1 cellular context compared by ENCODE assay signal in genomic region chr17:35141681-35142466, GRCh38.
TF ChIP-seq lines count a peak whose summit lies in the region.

TSS of gene NLE1 (minus strand) at chr17:35142303. CDS start at chr17:35142275, 28 bp downstream.

TF ChIP-seq in HepG2, 621 proteins besides CTCF, POLR2A, EP300 and RAD21 (continued from another document and continues in another):
- TF ChIP-seq ZNF503 (CRISPR knock-in tag; IDR thresholded peaks at IDR 0.05): peak; percentile 43; the same call in 1 of the 2 replicates
- peak; percentile 75; the same call in 1 of the 2 replicates for TF ChIP-seq BORCS8-MEF2B (CRISPR knock-in tag; IDR thresholded peaks at IDR 0.05)
- TF ChIP-seq CENPX (CRISPR knock-in tag; IDR thresholded peaks at IDR 0.05): no peak
- TF ChIP-seq NPAS2 (CRISPR knock-in tag; IDR thresholded peaks at IDR 0.05; ENCODE audit: borderline replicate concordance): no peak
- TF ChIP-seq ZNF660 (CRISPR knock-in tag; IDR thresholded peaks at IDR 0.05; ENCODE audit: borderline replicate concordance, low read depth): no peak
- TF ChIP-seq ZNF770 (CRISPR knock-in tag; IDR thresholded peaks at IDR 0.05): peak; percentile 69; the same call in 1 of the 2 replicates
- TF ChIP-seq HIVEP1 (CRISPR knock-in tag; IDR thresholded peaks at IDR 0.05): peak; percentile 70; the same call in 1 of the 2 replicates
- no peak for TF ChIP-seq JUNB (CRISPR knock-in tag; IDR thresholded peaks at IDR 0.05; ENCODE audit: borderline replicate concordance)
- peak; percentile 40 for TF ChIP-seq U2AF1 (optimal IDR thresholded peaks at IDR 0.05; ENCODE audit: low read depth, low read length)
- TF ChIP-seq ZNF326 (CRISPR knock-in tag; IDR thresholded peaks at IDR 0.05; ENCODE audit: borderline replicate concordance): 0 out of 2 replicates have a peak, but pooled peaks have one; percentile 36
- no peak for TF ChIP-seq THYN1 (CRISPR knock-in tag; IDR thresholded peaks at IDR 0.05; ENCODE audit: borderline replicate concordance, low read depth)
- peak; percentile 85; the same call in 1 of the 2 replicates for TF ChIP-seq ZNF572 (CRISPR knock-in tag; IDR thresholded peaks at IDR 0.05)
- TF ChIP-seq ZNF10 (CRISPR knock-in tag; IDR thresholded peaks at IDR 0.05; ENCODE audit: borderline replicate concordance, low read depth): no peak
- TF ChIP-seq ZBTB44 (CRISPR knock-in tag; IDR thresholded peaks at IDR 0.05): 0 out of 2 replicates have a peak, but pooled peaks have one; percentile 70
- TF ChIP-seq GATAD2A (CRISPR knock-in tag; IDR thresholded peaks at IDR 0.05): peak; percentile 72
- TF ChIP-seq TEF (CRISPR knock-in tag; IDR thresholded peaks at IDR 0.05): no peak
- 0 out of 2 replicates have a peak, but pooled peaks have one; percentile 35 for TF ChIP-seq ZNF740 (CRISPR knock-in tag; IDR thresholded peaks at IDR 0.05)
- TF ChIP-seq XBP1 (CRISPR knock-in tag; IDR thresholded peaks at IDR 0.05): no peak
- TF ChIP-seq ZBTB2 (CRISPR knock-in tag; IDR thresholded peaks at IDR 0.05; ENCODE audit: low read depth): peak; percentile 70; the same call in 1 of the 2 replicates
- TF ChIP-seq ZNF24 (IDR thresholded peaks at IDR 0.05): no peak
- TF ChIP-seq FOXP1 (IDR thresholded peaks at IDR 0.05): no peak
- peak; percentile 28; the same call in 1 of the 2 replicates for TF ChIP-seq FOXP1 (CRISPR knock-in tag; IDR thresholded peaks at IDR 0.05)
- peak; percentile 70; the same call in 1 of the 2 replicates for TF ChIP-seq ZNF343 (CRISPR knock-in tag; IDR thresholded peaks at IDR 0.05)
- TF ChIP-seq SOX5 (CRISPR knock-in tag; IDR thresholded peaks at IDR 0.05; ENCODE audit: borderline replicate concordance): peak; percentile 43; the same call in 1 of the 2 replicates
- peak; percentile 98 for TF ChIP-seq HMGXB4 (CRISPR knock-in tag; IDR thresholded peaks at IDR 0.05; ENCODE audit: borderline replicate concordance in 1 of 2, low read depth in 1 of 2)
- TF ChIP-seq MTA1 (CRISPR knock-in tag; IDR thresholded peaks at IDR 0.05; ENCODE audit: borderline replicate concordance): peak; percentile 91
- TF ChIP-seq MAFG (CRISPR knock-in tag; IDR thresholded peaks at IDR 0.05): no peak
- no peak for TF ChIP-seq PRDM4 (CRISPR knock-in tag; IDR thresholded peaks at IDR 0.05; ENCODE audit: borderline replicate concordance)
- 0 out of 2 replicates have a peak, but pooled peaks have one; percentile 33 for TF ChIP-seq MLX (CRISPR knock-in tag; IDR thresholded peaks at IDR 0.05)
- peak; percentile 87 for TF ChIP-seq PHF5A (CRISPR knock-in tag; IDR thresholded peaks at IDR 0.05; ENCODE audit: low read depth, unreplicated experiment)
- TF ChIP-seq ZNF430 (CRISPR knock-in tag; IDR thresholded peaks at IDR 0.05): peak; percentile 79; the same call in 1 of the 2 replicates
- TF ChIP-seq JARID2 (CRISPR knock-in tag; IDR thresholded peaks at IDR 0.05; ENCODE audit: insufficient replicate concordance): peak; percentile 71
- no peak for TF ChIP-seq ZSCAN29 (CRISPR knock-in tag; conservative IDR thresholded peaks at IDR 0.05)
- no peak for TF ChIP-seq ZBTB34 (CRISPR knock-in tag; IDR thresholded peaks at IDR 0.05)
- TF ChIP-seq ISL2 (CRISPR knock-in tag; IDR thresholded peaks at IDR 0.05): peak; percentile 23; the same call in 1 of the 2 replicates
- TF ChIP-seq CEBPG (CRISPR knock-in tag; IDR thresholded peaks at IDR 0.05): 0 out of 2 replicates have a peak, but pooled peaks have one; percentile 23
- no peak for TF ChIP-seq CENPBD1 (CRISPR knock-in tag; IDR thresholded peaks at IDR 0.05; ENCODE audit: borderline replicate concordance, low read depth)
- 0 out of 2 replicates have a peak, but pooled peaks have one; percentile 51 for TF ChIP-seq JUN (CRISPR knock-in tag; IDR thresholded peaks at IDR 0.05)
- no peak for TF ChIP-seq GRHL1 (CRISPR knock-in tag; conservative IDR thresholded peaks at IDR 0.05)
- TF ChIP-seq ZNF274 (CRISPR knock-in tag; IDR thresholded peaks at IDR 0.05): peak; percentile 84
- no peak for TF ChIP-seq ARID3A (IDR thresholded peaks at IDR 0.05; ENCODE audit: low read depth, low read length)
